In the genomic region with DNA sequence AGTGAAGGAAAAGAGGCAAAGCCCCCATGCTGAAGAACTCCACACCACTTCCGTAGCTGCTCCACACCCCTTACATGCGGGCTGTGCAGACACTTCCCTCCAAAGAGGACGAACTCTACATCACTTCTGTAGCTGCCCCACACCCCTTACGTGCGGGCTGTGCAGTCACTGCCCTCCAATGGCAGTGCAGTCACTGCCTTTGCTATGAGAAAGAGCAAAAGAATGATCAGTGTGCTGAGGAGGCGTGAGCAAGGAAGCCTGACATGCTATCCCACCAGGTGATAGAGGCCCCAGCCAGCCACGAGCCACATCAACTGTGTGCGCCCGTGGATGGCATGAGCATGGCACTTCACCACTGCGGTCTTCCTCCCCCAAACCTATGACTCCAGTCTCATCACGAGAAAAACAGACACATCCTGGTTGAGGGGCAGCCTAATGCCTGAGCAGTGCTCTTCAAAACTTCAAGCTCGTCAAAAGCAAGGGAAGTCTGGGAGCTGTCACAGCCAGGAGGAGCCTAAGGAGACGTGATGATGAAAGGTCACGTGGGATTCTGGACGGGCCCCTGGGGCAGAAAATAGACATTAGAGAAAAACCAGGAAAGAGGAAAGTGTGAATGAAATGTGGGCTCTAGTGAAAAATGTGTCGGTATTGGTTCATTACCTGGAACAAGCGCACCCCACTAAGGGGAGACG, we compare ENCODE assay signal across 27 cellular contexts.
"Had no signal": no experiment of that assay in that cellular context is flagged by ENCODE, and none has a peak within 500 bp of the region (broad histone marks: within the 10 kb centered on the region; RNA-seq: fewer than 3 reads in every experiment).

No MANE protein-coding gene starts in this region.

- H3K4me2 ChIP-seq: smooth muscle cell had no signal

- H3K36me3 ChIP-seq: esophagus squamous epithelium, heart right ventricle, right atrium auricular region, thoracic aorta, upper lobe of left lung, WERI-Rb-1 had no signal

- H3K4me3 ChIP-seq: esophagus squamous epithelium, heart right ventricle, right atrium auricular region, SK-N-MC, smooth muscle cell, thoracic aorta, upper lobe of left lung had no signal

- H3K27ac ChIP-seq: epithelial cell of prostate, esophagus squamous epithelium, heart right ventricle, right atrium auricular region, SK-N-MC, thoracic aorta, upper lobe of left lung, WERI-Rb-1 had no signal

- H3K27me3 ChIP-seq: right atrium auricular region, upper lobe of left lung had no signal

- FAIRE-seq: colon, endometrium, islet of Langerhans had no signal

- DNase-seq: activated CD4-positive, alpha-beta T cell treated with anti-CD3 and anti-CD28 coated beads for 48 hours; activated gamma-delta T cell; activated naive CD4-positive, alpha-beta T cell treated with anti-CD3 and anti-CD28 coated beads, Interleukin-2, amount 10 ng/mL, durations not matched to agents 7 days and 5 days; activated naive CD8-positive, alpha-beta T cell treated with anti-CD3 and anti-CD28 coated beads, Interleukin-2, amount 50 U/mL, for 24 hours; activated T-cell treated with anti-CD3 and anti-CD28 coated beads, Interleukin-2, amount 50 U/mL, for 24 hours; amygdala; effector CD8-positive, alpha-beta T cell; esophagus squamous epithelium; foreskin melanocyte; heart right ventricle; mammary epithelial cell; midbrain; nucleus accumbens; stimulated activated CD4-positive, alpha-beta T cell treated with anti-CD3 and anti-CD28 coated beads, Interleukin-15, amount 100 ng/mL, for 24 hours; stimulated activated naive CD4-positive, alpha-beta T cell; SW 1271; T1000; WERI-Rb-1 had no signal

- H3K4me1 ChIP-seq: heart right ventricle, right atrium auricular region, upper lobe of left lung had no signal
